ENCODE assay signal across 11 cellular contexts in genomic region chr16:81486555-81487061, GRCh38. TPM values are rescaled to one million over a fixed set of nuclear protein-coding genes. Genes with fewer than 3 reads are reported as not detected.
DNase-seq lines count a peak whose midpoint lies in the region; ATAC-seq and TF ChIP-seq lines count a peak whose summit lies in the region.
"Had no signal": no experiment of that assay in that cellular context is flagged by ENCODE, and none has a peak within 500 bp of the region (broad histone marks: within the 10 kb centered on the region; RNA-seq: fewer than 3 reads in every experiment).

No MANE protein-coding gene starts in this region.

- no peaks in the 10 kb centered on the region for H3K36me3 ChIP-seq in left ventricle myocardium inferior
- H3K36me3 ChIP-seq: ascending aorta had no signal

- no peak overlapping the region for H3K27ac ChIP-seq in left ventricle myocardium inferior (replicated peaks)

- peaks cover 77% of the 10 kb centered on the region for H3K4me1 Mint-ChIP-seq in endothelial cell (ENCODE audit: unreplicated experiment)

- H3K27me3 Mint-ChIP-seq in endothelial cell (ENCODE audit: unreplicated experiment) = peaks cover 16% of the 10 kb centered on the region

- no peak overlapping the region for H3K27ac Mint-ChIP-seq in endothelial cell (ENCODE audit: unreplicated experiment)

- no peak for ATAC-seq in GM21737 (IDR thresholded peaks at IDR 0.05; ENCODE audit: unreplicated experiment)

- no peak overlapping the region for H3K4me3 Mint-ChIP-seq in endothelial cell (ENCODE audit: unreplicated experiment)

- peak; percentile 95 for DNase-seq in AG10803 (ENCODE audit: low read depth)
- DNase-seq in astrocyte of the hippocampus (ENCODE audit: low read depth, low spot score) = peak; percentile 89
- peak; percentile 54 for DNase-seq in left ventricle myocardium inferior
- peak; percentile 12 for DNase-seq in skeletal muscle cell (ENCODE audit: low read depth)
- no peak for DNase-seq in endothelial cell (ENCODE audit: low spot score)
- DNase-seq in effector CD8-positive, alpha-beta T cell (lab: John Stamatoyannopoulos, UW) = no peak
- DNase-seq in activated T-cell treated with anti-CD3 and anti-CD28 coated beads, Interleukin-2, amount 50 U/mL, for 48 hours = no peak
- DNase-seq: erythroblast; stimulated activated CD4-positive, alpha-beta T cell treated with anti-CD3 and anti-CD28 coated beads, Interleukin-4, amount 100 ng/mL, for 24 hours had no signal

- H3K4me3 ChIP-seq in AG10803 (ENCODE audit: low read length) (no peak overlapping the region), left ventricle myocardium inferior (no peak overlapping the region), skeletal muscle cell (ENCODE audit: low read depth, low read length) (no peak overlapping the region)
- H3K4me3 ChIP-seq: ascending aorta had no signal

- no peaks in the 10 kb centered on the region for H3K9me3 ChIP-seq in left ventricle myocardium inferior (replicated peaks)
- H3K9me3 ChIP-seq: ascending aorta had no signal

- intact Hi-C loops in left ventricle myocardium inferior (cut with micrococcal nuclease) = no loop called here

- H3K4me1 ChIP-seq in left ventricle myocardium inferior = peaks cover 57% of the 10 kb centered on the region

- no peaks in the 10 kb centered on the region for H3K9me3 Mint-ChIP-seq in endothelial cell (ENCODE audit: unreplicated experiment)

- TF ChIP-seq CTCF in AG10803 (conservative IDR thresholded peaks at IDR 0.05; ENCODE audit: low read length) (no peak), left ventricle myocardium inferior (IDR thresholded peaks at IDR 0.05; ENCODE audit: borderline replicate concordance) (no peak), endothelial cell (IDR thresholded peaks at IDR 0.05; ENCODE audit: unreplicated experiment) (no peak)

- H3K36me3 Mint-ChIP-seq in endothelial cell (ENCODE audit: low read depth, unreplicated experiment) = peaks cover 14% of the 10 kb centered on the region

- no peaks in the 10 kb centered on the region for H3K27me3 ChIP-seq in left ventricle myocardium inferior (ENCODE audit: low read depth)
- H3K27me3 ChIP-seq: ascending aorta had no signal

RNA-seq across cellular contexts. Expression of gene CMIP, which starts 42.0 kb away (rescaled TPM):
- total RNA-seq in left ventricle myocardium inferior (11.2 TPM), endothelial cell (ENCODE audit: unreplicated experiment) (98.9 TPM)

Comparison
In these comparisons a context has a peak if more than half of its experiments do, and no peak if none do; other contexts are left out.
1. DNase-seq: peak in AG10803 (single experiment), astrocyte of the hippocampus (single experiment), left ventricle myocardium inferior (single experiment) and skeletal muscle cell (single experiment); none in endothelial cell (single experiment), effector CD8-positive, alpha-beta T cell (single experiment) and activated T-cell treated with anti-CD3 and anti-CD28 coated beads, Interleukin-2, amount 50 U/mL, for 48 hours (0 of 2).